26 cellular contexts compared by ENCODE assay signal in genomic region chr17:68809148-68809547, GRCh38.
"Had no signal": no experiment of that assay in that cellular context is flagged by ENCODE, and none has a peak within 500 bp of the region (broad histone marks: within the 10 kb centered on the region; RNA-seq: fewer than 3 reads in every experiment).

No MANE protein-coding gene starts in this region.

- H3K9me3 Mint-ChIP-seq: central memory CD8-positive, alpha-beta T cell; natural killer cell treated with Interleukin-12 subunit alpha and Interleukin-12 subunit beta and Interleukin-15 and Interleukin-18, amount 100 ng/mL, for 72 hours had no signal

- H3K4me1 ChIP-seq: left lung, pancreas, suprapubic skin, transverse colon had no signal

- H3K4me3 Mint-ChIP-seq: central memory CD8-positive, alpha-beta T cell; mesothelial cell of epicardium; naive B cell; natural killer cell treated with Interleukin-12 subunit alpha and Interleukin-12 subunit beta and Interleukin-15 and Interleukin-18, amount 100 ng/mL, for 72 hours; neural crest cell; stimulated activated naive CD8-positive, alpha-beta T cell treated with anti-CD3 and anti-CD28 coated beads, Interleukin-15, amount 100 ng/mL, for 72 hours had no signal

- DNase-seq: dorsolateral prefrontal cortex; effector CD4-positive, alpha-beta T cell; kidney; left lung; mesenchymal stem cell; mucosa of descending colon; naive B cell; pancreas; retina; right lobe of liver; stimulated activated CD4-positive, alpha-beta T cell treated with anti-CD3 and anti-CD28 coated beads, Interleukin-12 subunit alpha, Interleukin-12 subunit beta, amount 100 ng/mL, for 4 hours; stimulated activated CD4-positive, alpha-beta T cell treated with anti-CD3 and anti-CD28 coated beads, Interleukin-1b, Interleukin-23, amount 100 ng/mL, for 48 hours; stimulated activated CD4-positive, alpha-beta T cell treated with anti-CD3 and anti-CD28 coated beads, Interleukin-4, amount 100 ng/mL, for 1 hour; stimulated activated CD8-positive, alpha-beta memory T cell treated with anti-CD3 and anti-CD28 coated beads, Interleukin-4, amount 100 ng/mL, for 48 hours; stimulated activated naive CD4-positive, alpha-beta T cell; stimulated activated naive CD8-positive, alpha-beta T cell treated with anti-CD3 and anti-CD28 coated beads, Interleukin-15, amount 100 ng/mL, for 72 hours; transverse colon had no signal

- H3K27me3 ChIP-seq: dorsolateral prefrontal cortex, hepatocyte, left lung, neutrophil, pancreas, right lobe of liver, suprapubic skin, transverse colon had no signal

- H3K79me2 ChIP-seq: hepatocyte had no signal

- H3K4me3 ChIP-seq: dorsolateral prefrontal cortex, hepatocyte, left lung, lung, mucosa of descending colon, pancreas, right lobe of liver, smooth muscle cell, suprapubic skin, transverse colon had no signal

- H3K9me3 ChIP-seq: mucosa of descending colon, neutrophil, pancreas, right lobe of liver, suprapubic skin had no signal

- ATAC-seq: left lung; mucosa of descending colon; natural killer cell treated with Interleukin-12 subunit alpha and Interleukin-12 subunit beta and Interleukin-15 and Interleukin-18, amount 100 ng/mL, for 72 hours; pancreas; right lobe of liver; stimulated activated naive CD8-positive, alpha-beta T cell treated with anti-CD3 and anti-CD28 coated beads, Interleukin-15, amount 100 ng/mL, for 72 hours had no signal

- H3K36me3 ChIP-seq: left lung, neutrophil, pancreas, right lobe of liver, suprapubic skin, transverse colon had no signal

- H2AFZ ChIP-seq: hepatocyte had no signal

- H3K4me1 Mint-ChIP-seq: central memory CD8-positive, alpha-beta T cell; naive B cell; stimulated activated naive CD8-positive, alpha-beta T cell treated with anti-CD3 and anti-CD28 coated beads, Interleukin-15, amount 100 ng/mL, for 72 hours had no signal

- H3K4me2 ChIP-seq: hepatocyte, smooth muscle cell had no signal

- H3K27ac Mint-ChIP-seq: mesothelial cell of epicardium; naive B cell; natural killer cell treated with Interleukin-12 subunit alpha and Interleukin-12 subunit beta and Interleukin-15 and Interleukin-18, amount 100 ng/mL, for 72 hours; stimulated activated naive CD8-positive, alpha-beta T cell treated with anti-CD3 and anti-CD28 coated beads, Interleukin-15, amount 100 ng/mL, for 72 hours had no signal

- H3K36me3 Mint-ChIP-seq: mesothelial cell of epicardium; naive B cell; natural killer cell treated with Interleukin-12 subunit alpha and Interleukin-12 subunit beta and Interleukin-15 and Interleukin-18, amount 100 ng/mL, for 72 hours had no signal

- H3K27me3 Mint-ChIP-seq: stimulated activated naive CD8-positive, alpha-beta T cell treated with anti-CD3 and anti-CD28 coated beads, Interleukin-15, amount 100 ng/mL, for 72 hours had no signal

- H3K27ac ChIP-seq: dorsolateral prefrontal cortex, hepatocyte, left lung, neutrophil, pancreas, right lobe of liver, suprapubic skin had no signal
